In genomic region chr1:18100493-18101063, GRCh38 we compare ENCODE assay signal across 9 cellular contexts. TPM values are rescaled to one million over a fixed set of nuclear protein-coding genes. Genes with fewer than 3 reads are reported as not detected.
DNase-seq lines count a peak whose midpoint lies in the region; ATAC-seq and TF ChIP-seq lines count a peak whose summit lies in the region.
"Had no signal": no experiment of that assay in that cellular context is flagged by ENCODE, and none has a peak within 500 bp of the region (broad histone marks: within the 10 kb centered on the region; RNA-seq: fewer than 3 reads in every experiment).

No MANE protein-coding gene starts in this region.

- no peaks in the 10 kb centered on the region for H3K79me2 ChIP-seq in hepatocyte

- ATAC-seq in GM21367 (IDR thresholded peaks at IDR 0.05; ENCODE audit: unreplicated experiment): no peak
- no peak for ATAC-seq in HG03460 (IDR thresholded peaks at IDR 0.05; ENCODE audit: unreplicated experiment)

- no peak for TF ChIP-seq POLR2A in sigmoid colon (IDR thresholded peaks at IDR 0.05)

- WGBS in hepatocyte (ENCODE audit: low lambda C conversion rate, missing lambda C conversion rate): 6% methylated on average over 10 of the region's 10 CpGs
- 1 to 4% methylated on average over 10 of the region's 10 CpGs for WGBS in sigmoid colon, 2 donors

- DNase-seq in Daoy (ENCODE audit: low read depth) (peak; percentile 67), RPMI8226 (peak; percentile 65), anterior cingulate cortex (lab: John Stamatoyannopoulos, UW) (peak in 45 of 58 donors; percentile 10 to 82 (median 34)), hepatocyte (ENCODE audit: low spot score) (peak; percentile 75), sigmoid colon (peak; percentile 72)
- peak; percentile 58 for DNase-seq in Jurkat, Clone E6-1 (ENCODE audit: low read depth, low spot score)

- no peak overlapping the region for H2AFZ ChIP-seq in hepatocyte

- H3K9me3 ChIP-seq in hepatocyte (ENCODE audit: low read depth): no peaks in the 10 kb centered on the region
- no peaks in the 10 kb centered on the region for H3K9me3 ChIP-seq in sigmoid colon

- no peak for TF ChIP-seq EP300 in sigmoid colon (IDR thresholded peaks at IDR 0.05)

- TF ChIP-seq CTCF in hepatocyte (IDR thresholded peaks at IDR 0.05; ENCODE audit: poor library complexity) (peak; percentile 69), sigmoid colon (IDR thresholded peaks at IDR 0.05) (peak; percentile 13 to 80 (median 74))

- H3K27me3 ChIP-seq in hepatocyte: peaks cover 69% of the 10 kb centered on the region
- peaks cover 0 to 16% (median 0%) of the 10 kb centered on the region in 3 donors for H3K27me3 ChIP-seq in sigmoid colon

- no peak overlapping the region for H3K27ac ChIP-seq in hepatocyte
- H3K27ac ChIP-seq in sigmoid colon: no peak overlapping the region

- no peaks in the 10 kb centered on the region for H3K4me1 ChIP-seq in hepatocyte (ENCODE audit: insufficient read depth)
- H3K4me1 ChIP-seq in sigmoid colon: peaks cover 0 to 4% (median 0%) of the 10 kb centered on the region in 4 donors

- H3K9me2 ChIP-seq in hepatocyte (replicated peaks; ENCODE audit: insufficient read depth): no peaks in the 10 kb centered on the region

- H3K4me3 ChIP-seq in Jurkat, Clone E6-1 (ENCODE audit: low read length): no peak overlapping the region
- no peak overlapping the region for H3K4me3 ChIP-seq in hepatocyte
- H3K4me3 ChIP-seq in sigmoid colon: no peak overlapping the region

- intact Hi-C loops in sigmoid colon (cut with DNase I): loop anchor here (10.0 kb wide), 1 partner anchor 606 kb away; no protein-coding TSS in a partner anchor

- no peak overlapping the region for H3K4me2 ChIP-seq in hepatocyte

- no peaks in the 10 kb centered on the region for H4K20me1 ChIP-seq in hepatocyte (ENCODE audit: insufficient read depth, poor library complexity, severe bottlenecking)

- H3K36me3 ChIP-seq in hepatocyte (replicated peaks; ENCODE audit: insufficient read depth, low read depth): no peaks in the 10 kb centered on the region
- no peaks in the 10 kb centered on the region for H3K36me3 ChIP-seq in sigmoid colon

RNA-seq across cellular contexts. Expression of gene IGSF21, which starts 7.0 kb away (rescaled TPM):
- not detected in 2 replicates for total RNA-seq in Daoy (2014; rRNA removed; shearing (Covaris generic))
- not detected for polyA plus RNA-seq in Jurkat, Clone E6-1 (2012; ENCODE audit: insufficient read depth, insufficient read length)
- total RNA-seq in hepatocyte (0.12 TPM in 1 of 2 replicates, not detected in the other), sigmoid colon (1 to 10 TPM in 3 of 4 donors, under 1 TPM in 1; 0.83 to 2.6 (median 1.6) TPM)
- polyA plus RNA-seq in hepatocyte (not detected in 2 replicates), sigmoid colon (under 1 TPM in 1 of 3 donors, not detected in 2; 0.55 TPM)
- total RNA-seq: activated CD8-positive, alpha-beta memory T cell treated with anti-CD3 and anti-CD28 coated beads for 36 hours had no signal
